In genomic region chr17:74864866-74865395, GRCh38 we compare ENCODE assay signal across 8 cellular contexts. TPM values are rescaled to one million over a fixed set of nuclear protein-coding genes. Genes with fewer than 3 reads are reported as not detected.
DNase-seq lines count a peak whose midpoint lies in the region; ATAC-seq lines count a peak whose summit lies in the region.

No MANE protein-coding gene starts in this region.

- intact Hi-C loops in left colon (cut with DNase I, micrococcal nuclease), result loop anchor here (5.0 to 10.0 kb wide), 3 partner anchors 70 to 118 kb away; partner anchors contain the start of gene NHERF1 (in 1 of the 2)

- peak; percentile 58 for ATAC-seq in left colon
- ATAC-seq in HG02610 (IDR thresholded peaks at IDR 0.05; ENCODE audit: unreplicated experiment), result no peak

- peak; percentile 40 for DNase-seq in NCI-H2171 treated with DMSO at 0.1 percent for 48 hours (lab: John Stamatoyannopoulos, UW)
- no peak for DNase-seq in NCI-H2171 (lab: John Stamatoyannopoulos, UW)
- DNase-seq in NCI-H1105 treated with DMSO at 0.1 percent for 48 hours (lab: John Stamatoyannopoulos, UW), result peak; percentile 30
- peak; percentile 49 for DNase-seq in activated CD4-positive, CD25-positive, alpha-beta regulatory T cell treated with anti-CD3 and anti-CD28 coated beads, Interleukin-2, amount 50 U/mL, for 16 hours (ENCODE audit: low read depth, low spot score)
- DNase-seq in central memory CD4-positive, alpha-beta T cell, result peak; percentile 50
- peak in 1 of 2 donors; percentile 81 for DNase-seq in left colon
- DNase-seq in stimulated activated CD4-positive, alpha-beta T cell treated with anti-CD3 and anti-CD28 coated beads, Interleukin-4, amount 100 ng/mL, for 4 hours, result peak; percentile 56 to 69

RNA-seq across cellular contexts. Expression of gene GRIN2C, which starts 5.2 kb away (rescaled TPM):
- total RNA-seq in left colon, result under 1 TPM; 0.09 to 0.45 TPM

RNA-seq across cellular contexts. Expression of gene FDXR, which starts 7.9 kb away (rescaled TPM):
- 10 to 100 TPM; 13.0 to 17.0 TPM for total RNA-seq in left colon

RNA-seq across cellular contexts. Expression of gene FADS6, which starts 28.5 kb away (rescaled TPM):
- total RNA-seq in left colon, result 1 to 10 TPM; 1.1 to 6.4 TPM

RNA-seq across cellular contexts. Expression of gene USH1G, which starts 58.1 kb away (rescaled TPM):
- total RNA-seq in left colon, result under 1 TPM in 1 of 2 donors, not detected in 1; 0.31 TPM

RNA-seq across cellular contexts. Expression of gene OTOP2, which starts 59.1 kb away (rescaled TPM):
- total RNA-seq in left colon, result 10 to 100 TPM; 52.3 to 70.3 TPM
